ENCODE assay signal across 1 cellular context in the genomic region with DNA sequence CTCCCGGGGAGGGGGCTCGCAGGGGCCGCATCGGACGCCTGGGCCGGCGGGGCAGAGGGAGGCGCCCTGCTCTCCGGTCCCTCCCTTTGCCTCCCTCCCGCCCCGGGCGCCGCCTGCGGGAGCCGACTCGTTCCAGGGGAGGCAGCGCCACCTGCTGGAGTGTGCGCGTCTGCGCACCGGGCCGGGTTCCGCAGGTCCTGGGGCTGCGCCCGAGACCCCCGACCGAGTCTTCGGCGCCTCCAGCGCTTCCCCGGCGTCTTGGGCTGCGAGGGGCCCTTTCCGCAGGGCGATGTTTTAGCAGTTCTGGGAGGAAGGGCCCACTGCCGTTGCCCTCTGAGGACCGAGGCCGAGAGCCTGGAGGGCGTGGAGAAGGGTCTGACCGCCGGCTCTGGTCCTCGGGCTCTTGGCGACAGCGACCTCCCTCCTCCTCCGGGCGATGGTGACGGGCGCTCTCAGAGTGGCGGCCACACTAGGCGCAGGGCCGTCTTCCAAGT.
A peak's percentile ranks its signal among the peaks of the same experiment; 100 is the strongest.
TF ChIP-seq lines count a peak whose summit lies in the region.

No MANE protein-coding gene starts in this region.

TF ChIP-seq in IMR-90, 13 proteins besides CTCF, POLR2A, EP300 and RAD21 (continued from another document):
- TF ChIP-seq, protein P1, sequence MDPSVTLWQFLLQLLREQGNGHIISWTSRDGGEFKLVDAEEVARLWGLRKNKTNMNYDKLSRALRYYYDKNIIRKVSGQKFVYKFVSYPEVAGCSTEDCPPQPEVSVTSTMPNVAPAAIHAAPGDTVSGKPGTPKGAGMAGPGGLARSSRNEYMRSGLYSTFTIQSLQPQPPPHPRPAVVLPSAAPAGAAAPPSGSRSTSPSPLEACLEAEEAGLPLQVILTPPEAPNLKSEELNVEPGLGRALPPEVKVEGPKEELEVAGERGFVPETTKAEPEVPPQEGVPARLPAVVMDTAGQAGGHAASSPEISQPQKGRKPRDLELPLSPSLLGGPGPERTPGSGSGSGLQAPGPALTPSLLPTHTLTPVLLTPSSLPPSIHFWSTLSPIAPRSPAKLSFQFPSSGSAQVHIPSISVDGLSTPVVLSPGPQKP (IDR thresholded peaks at IDR 0.05; ENCODE audit: borderline replicate concordance, low read depth, low read length), result no peak
- no peak for TF ChIP-seq RFX5 (IDR thresholded peaks at IDR 0.05; ENCODE audit: low read depth, low read length)
- TF ChIP-seq SMC3 (IDR thresholded peaks at IDR 0.05; ENCODE audit: low read depth, low read length), result peak; percentile 78
TF ChIP-seq in IMR-90: peak in this region for 2.
